13 cellular contexts compared by ENCODE assay signal in genomic region chr4:183241322-183241640, GRCh38.
DNase-seq lines count a peak whose midpoint lies in the region; ATAC-seq and TF ChIP-seq lines count a peak whose summit lies in the region.
"Had no signal": no experiment of that assay in that cellular context is flagged by ENCODE, and none has a peak within 500 bp of the region (broad histone marks: within the 10 kb centered on the region; RNA-seq: fewer than 3 reads in every experiment).

No MANE protein-coding gene starts in this region.

- peaks cover 2% of the 10 kb centered on the region for H3K36me3 ChIP-seq in SJCRH30
- H3K36me3 ChIP-seq in neural progenitor cell = no peaks in the 10 kb centered on the region

- no peak overlapping the region for H3K4me2 ChIP-seq in neural progenitor cell

- H3K36me3 Mint-ChIP-seq in neural progenitor cell = peaks cover 27% of the 10 kb centered on the region

- peaks cover 14% of the 10 kb centered on the region for H3K4me1 Mint-ChIP-seq in neural progenitor cell

- H3K9me3 ChIP-seq in SJCRH30 (replicated peaks) (no peaks in the 10 kb centered on the region), neural progenitor cell (ENCODE audit: low read depth) (no peaks in the 10 kb centered on the region)

- no peak overlapping the region for H3K4me3 Mint-ChIP-seq in neural progenitor cell

- H3K27me3 ChIP-seq in SJCRH30 (no peaks in the 10 kb centered on the region), neural progenitor cell (no peaks in the 10 kb centered on the region)

- peak overlapping the region; percentile 65 for H3K27ac Mint-ChIP-seq in neural progenitor cell

- H3K4me3 ChIP-seq in SJCRH30 (no peak overlapping the region), fibroblast of mammary gland (ENCODE audit: control insufficient read depth, low read depth, low read length) (no peak overlapping the region), neural progenitor cell (no peak overlapping the region)

- H3K27ac ChIP-seq in SJCRH30 = peak overlapping the region; percentile 73
- H3K27ac ChIP-seq in neural progenitor cell = no peak overlapping the region
- H3K27ac ChIP-seq: parathyroid adenoma had no signal

- H3F3A ChIP-seq in neural progenitor cell (ENCODE audit: low read depth) = no peaks in the 10 kb centered on the region

- no peak overlapping the region for H2AFZ ChIP-seq in neural progenitor cell (replicated peaks)
- H2AFZ ChIP-seq: parathyroid adenoma had no signal

- TF ChIP-seq CTCF in fibroblast of mammary gland (conservative IDR thresholded peaks at IDR 0.05; ENCODE audit: control insufficient read depth, insufficient read depth, low read depth, low read length) = no peak
- no peak for TF ChIP-seq CTCF in neural progenitor cell (IDR thresholded peaks at IDR 0.05)

- H3K4me1 ChIP-seq in SJCRH30 = peaks cover 34% of the 10 kb centered on the region
- H3K4me1 ChIP-seq in neural progenitor cell = peaks cover 12% of the 10 kb centered on the region
- H3K4me1 ChIP-seq: parathyroid adenoma had no signal

- H3K9me3 Mint-ChIP-seq in neural progenitor cell = peaks cover 8% of the 10 kb centered on the region

- ATAC-seq in GM18909 (IDR thresholded peaks at IDR 0.05; ENCODE audit: poor library complexity, unreplicated experiment) = no peak
- ATAC-seq: SK-N-SH treated with all-trans-retinoic acid at 6 μM for 48 hours had no signal

- no peaks in the 10 kb centered on the region for H4K20me1 ChIP-seq in neural progenitor cell (ENCODE audit: low read depth)

- peak; percentile 55 for DNase-seq in DMS53 treated with DMSO at 0.1 percent for 48 hours (lab: John Stamatoyannopoulos, UW; ENCODE audit: unreplicated experiment)
- DNase-seq in SJCRH30 = peak in 1 of 2 experiments; percentile 15
- DNase-seq in fibroblast of mammary gland (ENCODE audit: low read depth) = peak; percentile 94
- no peak for DNase-seq in neural progenitor cell (ENCODE audit: low spot score)
- no peak for DNase-seq in amniotic stem cell (lab: John Stamatoyannopoulos, UW)
- no peak for DNase-seq in activated naive CD4-positive, alpha-beta T cell treated with Interleukin-2 at 50 U/mL for 16 hours
- DNase-seq in NCI-H2196 treated with DMSO at 0.1 percent for 48 hours (lab: John Stamatoyannopoulos, UW; ENCODE audit: unreplicated experiment) = no peak
- DNase-seq: central memory CD4-positive, alpha-beta T cell; GOT3; NCI-H2107 had no signal

- no peaks in the 10 kb centered on the region for H3K27me3 Mint-ChIP-seq in neural progenitor cell (ENCODE audit: insufficient read depth, low read depth)

- no peak overlapping the region for H3K9ac ChIP-seq in neural progenitor cell
- H3K9ac ChIP-seq: parathyroid adenoma had no signal

- H3K79me2 ChIP-seq in neural progenitor cell (ENCODE audit: low read depth) = no peaks in the 10 kb centered on the region
- H3K79me2 ChIP-seq: parathyroid adenoma had no signal

Comparison
In these comparisons a context has a peak if more than half of its experiments do, and no peak if none do; other contexts are left out.
1. DNase-seq: peak in DMS53 treated with DMSO at 0.1 percent for 48 hours (single experiment) and fibroblast of mammary gland (single experiment); none in neural progenitor cell (single experiment), amniotic stem cell (single experiment), activated naive CD4-positive, alpha-beta T cell treated with Interleukin-2 at 50 U/mL for 16 hours (single experiment) and NCI-H2196 treated with DMSO at 0.1 percent for 48 hours (single experiment).